In genomic region chr22:21102659-21103267, GRCh38 we compare ENCODE assay signal across 8 cellular contexts. TPM values are rescaled to one million over a fixed set of nuclear protein-coding genes. Genes with fewer than 3 reads are reported as not detected.
DNase-seq lines count a peak whose midpoint lies in the region; ATAC-seq, FAIRE-seq and TF ChIP-seq lines count a peak whose summit lies in the region.

No MANE protein-coding gene starts in this region.

- peak overlapping the region; percentile 70 for H3K4me3 ChIP-seq in Loucy (ENCODE audit: low read length, poor library complexity, severe bottlenecking)
- peak overlapping the region; percentile 17 to 36 for H3K4me3 ChIP-seq in prostate gland
- H3K4me3 ChIP-seq in uterus = no peak overlapping the region

- peak; percentile 82 for DNase-seq in cardiac septum (ENCODE audit: low spot score)
- peak; percentile 62 for DNase-seq in prostate gland (ENCODE audit: low spot score)
- peak; percentile 42 to 67 for DNase-seq in uterus
- no peak for DNase-seq in epidermal melanocyte (ENCODE audit: insufficient read length, low spot score)

- H3K4me1 ChIP-seq in Loucy (ENCODE audit: insufficient read depth, low read length, poor library complexity, severe bottlenecking) = peaks cover 53% of the 10 kb centered on the region
- no peaks in the 10 kb centered on the region for H3K4me1 ChIP-seq in prostate gland (replicated peaks)
- H3K4me1 ChIP-seq in uterus = no peaks in the 10 kb centered on the region

- peak overlapping the region; percentile 18 for H3K27ac Mint-ChIP-seq in activated naive CD4-positive, alpha-beta T cell treated with anti-CD3 and anti-CD28 coated beads, Interleukin-2, amount 50 U/mL, for 24 hours

- H3K4me3 Mint-ChIP-seq in activated naive CD4-positive, alpha-beta T cell treated with anti-CD3 and anti-CD28 coated beads, Interleukin-2, amount 50 U/mL, for 24 hours = peak overlapping the region; percentile 5

- no peaks in the 10 kb centered on the region for H3K27me3 ChIP-seq in Loucy (ENCODE audit: insufficient read depth, low read length, poor library complexity, severe bottlenecking)
- no peaks in the 10 kb centered on the region for H3K27me3 ChIP-seq in prostate gland (replicated peaks; ENCODE audit: insufficient read depth)
- peaks cover 0 to 10% of the 10 kb centered on the region in 2 donors for H3K27me3 ChIP-seq in uterus

- peaks cover 6% of the 10 kb centered on the region for H3K27me3 Mint-ChIP-seq in activated naive CD4-positive, alpha-beta T cell treated with anti-CD3 and anti-CD28 coated beads, Interleukin-2, amount 50 U/mL, for 24 hours

- no peak overlapping the region for H3K9ac ChIP-seq in Loucy (ENCODE audit: low read depth, low read length, poor library complexity, severe bottlenecking)

- H3K36me3 ChIP-seq in Loucy (ENCODE audit: insufficient read depth, low read length) (no peaks in the 10 kb centered on the region), prostate gland (no peaks in the 10 kb centered on the region), uterus (no peaks in the 10 kb centered on the region)

- ATAC-seq in SK-N-SH treated with all-trans-retinoic acid at 6 μM for 48 hours = peak; percentile 98

- 10% methylated on average over 17 of the region's 17 CpGs for WGBS in prostate gland

- TF ChIP-seq CTCF in Loucy (conservative IDR thresholded peaks at IDR 0.05; ENCODE audit: low read length) (peak; percentile 85), prostate gland (IDR thresholded peaks at IDR 0.05) (peak; percentile 38 to 71 (median 70)), uterus (IDR thresholded peaks at IDR 0.05) (peak; percentile 32 to 55 (median 50))

- H3K9me2 ChIP-seq in Loucy (replicated peaks; ENCODE audit: low read depth, low read length) = no peaks in the 10 kb centered on the region

- no peaks in the 10 kb centered on the region for H3F3A ChIP-seq in Loucy (ENCODE audit: low read depth)

- no peaks in the 10 kb centered on the region for H4K20me1 ChIP-seq in Loucy (ENCODE audit: insufficient read depth, low read length, poor library complexity, severe bottlenecking)

- H2AFZ ChIP-seq in Loucy (ENCODE audit: low read length) = peak overlapping the region; percentile 82

- H3K4me2 ChIP-seq in Loucy (ENCODE audit: low read depth, low read length, poor library complexity, severe bottlenecking) = peak overlapping the region; percentile 70

- peak; percentile 84 for FAIRE-seq in G401.6 (lab: Jason Lieb, UNC)

- H3K4me1 Mint-ChIP-seq in activated naive CD4-positive, alpha-beta T cell treated with anti-CD3 and anti-CD28 coated beads, Interleukin-2, amount 50 U/mL, for 24 hours = peaks cover 8% of the 10 kb centered on the region

- H3K36me3 Mint-ChIP-seq in activated naive CD4-positive, alpha-beta T cell treated with anti-CD3 and anti-CD28 coated beads, Interleukin-2, amount 50 U/mL, for 24 hours = no peaks in the 10 kb centered on the region

- TF ChIP-seq POLR2A in prostate gland (IDR thresholded peaks at IDR 0.05) = no peak
- TF ChIP-seq POLR2A in uterus (IDR thresholded peaks at IDR 0.05) = no peak

- H3K9me3 Mint-ChIP-seq in activated naive CD4-positive, alpha-beta T cell treated with anti-CD3 and anti-CD28 coated beads, Interleukin-2, amount 50 U/mL, for 24 hours = no peaks in the 10 kb centered on the region

- H3K79me2 ChIP-seq in Loucy (ENCODE audit: insufficient read depth, low read length) = no peaks in the 10 kb centered on the region

- H3K27ac ChIP-seq in prostate gland = peak overlapping the region; percentile 35 to 66
- H3K27ac ChIP-seq in uterus = no peak overlapping the region

- no peaks in the 10 kb centered on the region for H3K9me3 ChIP-seq in Loucy (ENCODE audit: insufficient read depth, low read depth, low read length)
- H3K9me3 ChIP-seq in prostate gland = no peaks in the 10 kb centered on the region
- no peaks in the 10 kb centered on the region for H3K9me3 ChIP-seq in uterus

- intact Hi-C loops in cardiac septum (cut with DNase I) = loop anchor here (10.0 kb wide), 2 partner anchors 78 to 218 kb away; no protein-coding TSS in a partner anchor
- intact Hi-C loops in prostate gland (cut with DNase I) = no loop called here
- intact Hi-C loops in uterus (cut with DNase I; ENCODE audit: low total_unique reads) = no loop called here

TF ChIP-seq in SK-N-SH treated with all-trans-retinoic acid at 6 μM for 48 hours, 23 proteins besides CTCF, POLR2A, EP300 and RAD21:
- TF ChIP-seq ISL1 (CRISPR knock-in tag; IDR thresholded peaks at IDR 0.05) = no peak
- TF ChIP-seq TCF4 (CRISPR knock-in tag; IDR thresholded peaks at IDR 0.05; ENCODE audit: borderline replicate concordance) = no peak
- TF ChIP-seq PPARA (CRISPR knock-in tag; IDR thresholded peaks at IDR 0.05; ENCODE audit: borderline replicate concordance) = no peak
- TF ChIP-seq CSDC2 (CRISPR knock-in tag; IDR thresholded peaks at IDR 0.05) = no peak
- TF ChIP-seq ZFP3 (CRISPR knock-in tag; IDR thresholded peaks at IDR 0.05) = no peak
- TF ChIP-seq ARNTL (CRISPR knock-in tag; IDR thresholded peaks at IDR 0.05; ENCODE audit: borderline replicate concordance, low read depth) = no peak
- no peak for TF ChIP-seq RARB (CRISPR knock-in tag; IDR thresholded peaks at IDR 0.05)
- no peak for TF ChIP-seq ZFP30 (CRISPR knock-in tag; IDR thresholded peaks at IDR 0.05)
- TF ChIP-seq ZNF70 (CRISPR knock-in tag; IDR thresholded peaks at IDR 0.05) = no peak
- no peak for TF ChIP-seq SNAI2 (CRISPR knock-in tag; IDR thresholded peaks at IDR 0.05)
- TF ChIP-seq CREB5 (CRISPR knock-in tag; IDR thresholded peaks at IDR 0.05; ENCODE audit: low read depth) = no peak
- TF ChIP-seq BACH2 (CRISPR knock-in tag; IDR thresholded peaks at IDR 0.05; ENCODE audit: borderline replicate concordance) = no peak
- TF ChIP-seq ZNF8 (CRISPR knock-in tag; IDR thresholded peaks at IDR 0.05) = no peak
- no peak for TF ChIP-seq ZC3H10 (CRISPR knock-in tag; IDR thresholded peaks at IDR 0.05)
- TF ChIP-seq PATZ1 (CRISPR knock-in tag; IDR thresholded peaks at IDR 0.05; ENCODE audit: borderline replicate concordance) = no peak
- TF ChIP-seq GLIS3 (CRISPR knock-in tag; IDR thresholded peaks at IDR 0.05) = no peak
- no peak for TF ChIP-seq POU6F1 (CRISPR knock-in tag; IDR thresholded peaks at IDR 0.05; ENCODE audit: borderline replicate concordance, low read depth)
- no peak for TF ChIP-seq TOX (CRISPR knock-in tag; IDR thresholded peaks at IDR 0.05; ENCODE audit: borderline replicate concordance)
- TF ChIP-seq CSRNP3 (CRISPR knock-in tag; IDR thresholded peaks at IDR 0.05) = no peak
- TF ChIP-seq ZNF565 (CRISPR knock-in tag; conservative IDR thresholded peaks at IDR 0.05; ENCODE audit: low read depth) = no peak

RNA-seq across cellular contexts. Expression of gene LRRC74B, which starts 57.0 kb away (rescaled TPM):
- total RNA-seq in cardiac septum (not detected), prostate gland (under 1 TPM in 1 of 2 donors, not detected in 1; 0.45 TPM), uterus (under 1 TPM in 2 of 4 donors, not detected in 2; 0.14 to 0.18 TPM)

Comparison
In these comparisons a context has a peak if more than half of its experiments do, and no peak if none do; other contexts are left out.
1. H3K4me3 ChIP-seq: peak in Loucy (single experiment) and prostate gland (2 of 2); none in uterus (0 of 2).
2. H3K27ac ChIP-seq: peak in prostate gland (2 of 2); none in uterus (0 of 2).
3. Peak in every context shown above with its lines, with median percentiles within 50 percentile points of each other: CTCF ChIP-seq.